Comparison of ENCODE assay signal across 24 cellular contexts in genomic region chr14:80536456-80536855, GRCh38.
A peak's percentile ranks its signal among the peaks of the same experiment; 100 is the strongest.
DNase-seq lines count a peak whose midpoint lies in the region; ATAC-seq and TF ChIP-seq lines count a peak whose summit lies in the region.
"Had no signal": no experiment of that assay in that cellular context is flagged by ENCODE, and none has a peak within 500 bp of the region (broad histone marks: within the 10 kb centered on the region; RNA-seq: fewer than 3 reads in every experiment).

No MANE protein-coding gene starts in this region.

- peak; percentile 44 for DNase-seq in NCI-H345 (lab: John Stamatoyannopoulos, UW)
- no peak for DNase-seq in NCI-H345 treated with DMSO at 0.1 percent for 48 hours (lab: John Stamatoyannopoulos, UW; ENCODE audit: unreplicated experiment)
- DNase-seq in NCI-H2171 treated with DMSO at 0.1 percent for 48 hours (lab: John Stamatoyannopoulos, UW), result peak; percentile 74
- peak; percentile 31 for DNase-seq in epithelial cell of esophagus (ENCODE audit: low read depth)
- no peak for DNase-seq in UCSD-AML1 (lab: John Stamatoyannopoulos, UW; ENCODE audit: unreplicated experiment)
- DNase-seq in hepatic stellate cell (ENCODE audit: low spot score), result no peak
- no peak for DNase-seq in NCI-H1048 (lab: John Stamatoyannopoulos, UW)
- DNase-seq: activated CD4-positive, alpha-beta T cell treated with anti-CD3 and anti-CD28 coated beads, Interleukin-2, amount 10 ng/mL, durations not matched to agents 7 days and 5 days; activated naive CD4-positive, alpha-beta T cell; activated T-cell treated with anti-CD3 and anti-CD28 coated beads, Interleukin-2, amount 50 U/mL, for 48 hours; CD8-positive, alpha-beta T cell; DMS79 treated with DMSO at 0.1 percent for 48 hours; H7; midbrain; naive thymus-derived CD8-positive, alpha-beta T cell; occipital lobe; PC-9; stimulated activated CD4-positive, alpha-beta T cell treated with anti-CD3 and anti-CD28 coated beads, Interleukin-1b, Interleukin-23, amount 100 ng/mL, for 48 hours; stomach; tibial artery had no signal

- no peak for TF ChIP-seq CTCF in epithelial cell of esophagus (IDR thresholded peaks at IDR 0.05; ENCODE audit: insufficient read depth, low read depth, low read length, missing control alignments)

- no peak for ATAC-seq in HG02763 (IDR thresholded peaks at IDR 0.05; ENCODE audit: unreplicated experiment)
- ATAC-seq: A549; CD8-positive, alpha-beta T cell; naive thymus-derived CD8-positive, alpha-beta T cell; Right ventricle myocardium inferior had no signal

- H3K4me3 ChIP-seq in epithelial cell of esophagus (ENCODE audit: low read length), result no peak overlapping the region
- H3K4me3 ChIP-seq: A549, PC-9, smooth muscle cell, stomach, tibial artery had no signal

Comparison
In these comparisons a context has a peak if more than half of its experiments do, and no peak if none do; other contexts are left out.
1. DNase-seq: peak in NCI-H345 (single experiment), NCI-H2171 treated with DMSO at 0.1 percent for 48 hours (single experiment) and epithelial cell of esophagus (single experiment); none in NCI-H345 treated with DMSO at 0.1 percent for 48 hours (single experiment), UCSD-AML1 (single experiment), hepatic stellate cell (single experiment) and NCI-H1048 (single experiment).